8 cellular contexts compared by ENCODE assay signal in genomic region chr17:29615048-29615385, GRCh38. TPM values are rescaled to one million over a fixed set of nuclear protein-coding genes. Genes with fewer than 3 reads are reported as not detected.
A peak's percentile ranks its signal among the peaks of the same experiment; 100 is the strongest.
DNase-seq lines count a peak whose midpoint lies in the region; ATAC-seq, FAIRE-seq and TF ChIP-seq lines count a peak whose summit lies in the region.
"Had no signal": no experiment of that assay in that cellular context is flagged by ENCODE, and none has a peak within 500 bp of the region (broad histone marks: within the 10 kb centered on the region; RNA-seq: fewer than 3 reads in every experiment).

No MANE protein-coding gene starts in this region.

- peaks cover 66% of the 10 kb centered on the region for H3K27me3 Mint-ChIP-seq in WTC11 (ENCODE audit: low read depth)

- H3K27ac Mint-ChIP-seq in WTC11 = no peak overlapping the region

- H3K4me1 ChIP-seq in effector memory CD4-positive, alpha-beta T cell (ENCODE audit: control insufficient read depth, insufficient read depth, low read length, poor library complexity, severe bottlenecking) = peaks cover 57% of the 10 kb centered on the region

- peak overlapping the region; percentile 60 for H3K27ac ChIP-seq in effector memory CD4-positive, alpha-beta T cell (ENCODE audit: insufficient read depth, low read length, poor library complexity, severe bottlenecking)
- H3K27ac ChIP-seq: pancreas had no signal

- POLR2A ChIA-PET in WTC11 (lab: Charles Lee) = interaction anchor here (0.6 to 1.3 kb wide), 4 partner anchors 21 to 924 kb away, joined by 3 to 5 read pairs (median 4); no protein-coding TSS in a partner anchor

- FAIRE-seq in HTR-8/SVneo (lab: Jason Lieb, UNC) = peak; percentile 40
- FAIRE-seq: pancreas had no signal

- no peak for ATAC-seq in WTC11
- no peak for ATAC-seq in HG03095 (IDR thresholded peaks at IDR 0.05; ENCODE audit: unreplicated experiment)

- peak overlapping the region; percentile 80 for H3K4me3 Mint-ChIP-seq in WTC11

- H3K9me3 Mint-ChIP-seq in WTC11 = no peaks in the 10 kb centered on the region

- CTCF ChIA-PET in WTC11 (lab: Charles Lee) = interaction anchor here (0.6 to 9.2 kb wide), 16 partner anchors 9 to 469 kb away, joined by 3 to 272 read pairs (median 7); partner anchors contain the start of genes ABHD15, ANKRD13B, MYO18A and TP53I13

- TF ChIP-seq CTCF in WTC11 (IDR thresholded peaks at IDR 0.05) = no peak

- peaks cover 4% of the 10 kb centered on the region; the same call in 1 of the 2 replicates for H3K36me3 Mint-ChIP-seq in WTC11

- H3K4me1 Mint-ChIP-seq in WTC11 = peaks cover 35% of the 10 kb centered on the region

- no peaks in the 10 kb centered on the region for H3K27me3 ChIP-seq in effector memory CD4-positive, alpha-beta T cell (replicated peaks; ENCODE audit: control insufficient read depth, insufficient read depth, low read length, poor library complexity, severe bottlenecking)
- H3K27me3 ChIP-seq: pancreas had no signal

- no peaks in the 10 kb centered on the region for H3K9me3 ChIP-seq in effector memory CD4-positive, alpha-beta T cell (ENCODE audit: control insufficient read depth, low read length)
- H3K9me3 ChIP-seq: pancreas had no signal

- peak overlapping the region; percentile 68 for H3K4me3 ChIP-seq in effector memory CD4-positive, alpha-beta T cell (ENCODE audit: insufficient read depth, low read depth, low read length, poor library complexity, severe bottlenecking)

- intact Hi-C loops in posterior cingulate gyrus (cut with DNase I) = no loop called here

- H3K36me3 ChIP-seq in effector memory CD4-positive, alpha-beta T cell (ENCODE audit: control insufficient read depth, insufficient read depth, low read length) = no peaks in the 10 kb centered on the region
- H3K36me3 ChIP-seq: pancreas had no signal

- no peak for DNase-seq in HTR-8/SVneo (ENCODE audit: insufficient read length, low spot score)
- DNase-seq in WTC11 (ENCODE audit: low spot score) = no peak
- peak; percentile 58 to 65 (median 59) for DNase-seq in effector memory CD4-positive, alpha-beta T cell
- DNase-seq in posterior cingulate gyrus = peak in 7 of 10 donors; percentile 40 to 92 (median 63)
- DNase-seq in NCI-H69 (lab: John Stamatoyannopoulos, UW) = no peak
- DNase-seq in occipital lobe (lab: John Stamatoyannopoulos, UW) = no peak

TF ChIP-seq in WTC11, 78 proteins besides CTCF, POLR2A, EP300 and RAD21:
- no peak for TF ChIP-seq ZNF396 (CRISPR knock-in tag; IDR thresholded peaks at IDR 0.05; ENCODE audit: borderline replicate concordance)
- no peak for TF ChIP-seq ERG (CRISPR knock-in tag; IDR thresholded peaks at IDR 0.05)
- no peak for TF ChIP-seq ELF4 (CRISPR knock-in tag; IDR thresholded peaks at IDR 0.05; ENCODE audit: low read depth)
- TF ChIP-seq NFATC4 (CRISPR knock-in tag; IDR thresholded peaks at IDR 0.05) = no peak
- no peak for TF ChIP-seq NR1H2 (CRISPR knock-in tag; IDR thresholded peaks at IDR 0.05)
- TF ChIP-seq FOXP1 (CRISPR knock-in tag; IDR thresholded peaks at IDR 0.05; ENCODE audit: borderline replicate concordance) = no peak

RNA-seq across cellular contexts. Expression of gene CORO6, which starts 7.7 kb away (rescaled TPM):
- total RNA-seq in WTC11 (2021) (6.4 to 8.9 TPM (median 7.5 TPM) in 3 replicates), occipital lobe (0.47 TPM)

RNA-seq across cellular contexts. Expression of gene ANKRD13B, which starts 22.1 kb away (rescaled TPM):
- total RNA-seq in WTC11 (2021) = 29.8 to 45.5 TPM (median 32.2 TPM) in 3 replicates
- total RNA-seq in occipital lobe = 28.1 TPM

RNA-seq across cellular contexts. Expression of gene GIT1, which starts 25.6 kb away (rescaled TPM):
- total RNA-seq in WTC11 (2021) (43.9 to 66.9 TPM (median 45.0 TPM) in 3 replicates), occipital lobe (29.6 TPM)

RNA-seq across cellular contexts. Expression of gene TP53I13, which starts 46.5 kb away (rescaled TPM):
- total RNA-seq in WTC11 (2021) (33.1 to 41.9 TPM (median 36.7 TPM) in 3 replicates), occipital lobe (6.9 TPM)

RNA-seq across cellular contexts. Expression of gene ABHD15, which starts 48.2 kb away (rescaled TPM):
- 2.6 to 3.3 TPM (median 2.8 TPM) in 3 replicates for total RNA-seq in WTC11 (2021)
- total RNA-seq in occipital lobe = 0.78 TPM

Comparison
In these comparisons a context has a peak if more than half of its experiments do, and no peak if none do; other contexts are left out.
1. DNase-seq: peak in effector memory CD4-positive, alpha-beta T cell (3 of 3) and posterior cingulate gyrus (7 of 10); none in HTR-8/SVneo (single experiment), WTC11 (single experiment), NCI-H69 (single experiment) and occipital lobe (single experiment).